Comparison of ENCODE assay signal across 1 cellular context in the genomic region with DNA sequence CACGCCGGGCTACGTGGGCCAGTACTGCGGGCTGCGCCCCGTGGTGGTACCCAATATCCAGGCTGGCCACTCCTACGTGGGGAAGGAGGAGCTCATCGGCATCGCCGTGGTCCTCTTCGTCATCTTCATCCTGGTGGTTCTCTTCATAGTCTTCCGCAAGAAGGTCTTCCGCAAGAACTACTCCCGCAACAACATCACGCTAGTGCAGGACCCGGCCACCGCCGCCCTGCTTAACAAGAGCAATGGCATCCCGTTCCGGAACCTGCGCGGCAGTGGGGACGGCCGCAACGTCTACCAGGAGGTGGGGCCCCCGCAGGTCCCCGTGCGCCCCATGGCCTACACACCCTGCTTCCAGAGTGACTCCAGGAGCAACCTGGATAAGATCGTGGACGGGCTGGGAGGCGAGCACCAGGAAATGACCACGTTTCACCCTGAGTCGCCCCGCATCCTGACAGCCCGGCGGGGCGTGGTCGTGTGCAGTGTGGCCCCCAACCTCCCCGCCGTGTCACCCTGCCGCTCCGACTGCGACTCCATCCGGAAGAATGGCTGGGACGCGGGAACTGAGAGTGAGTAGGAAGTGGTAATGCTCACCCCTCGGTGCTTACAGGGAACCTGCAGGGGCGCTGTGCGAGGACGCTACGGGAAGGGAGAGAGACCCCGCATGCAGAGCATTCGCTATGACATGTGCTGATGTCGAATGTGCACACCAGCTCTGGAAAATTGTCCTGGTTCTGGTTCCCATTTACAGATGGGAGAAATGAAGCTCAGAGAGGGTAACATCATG.
TF ChIP-seq lines count a peak whose summit lies in the region.

No MANE protein-coding gene starts in this region.

TF ChIP-seq in H1, 55 proteins besides CTCF, POLR2A, EP300 and RAD21:
- TF ChIP-seq EZH2 (IDR thresholded peaks at IDR 0.05; ENCODE audit: low read depth, low read length, severe bottlenecking) (no peak), SAP30 (IDR thresholded peaks at IDR 0.05; ENCODE audit: insufficient read depth, insufficient replicate concordance, low read length) (no peak), BRCA1 (IDR thresholded peaks at IDR 0.05; ENCODE audit: low read depth, low read length) (no peak), SP2 (IDR thresholded peaks at IDR 0.05; ENCODE audit: low read length) (no peak), BACH1 (IDR thresholded peaks at IDR 0.05; ENCODE audit: low read length) (no peak)
TF ChIP-seq in H1: peak in this region for 0.
